22 cellular contexts compared by ENCODE assay signal in the genomic region with DNA sequence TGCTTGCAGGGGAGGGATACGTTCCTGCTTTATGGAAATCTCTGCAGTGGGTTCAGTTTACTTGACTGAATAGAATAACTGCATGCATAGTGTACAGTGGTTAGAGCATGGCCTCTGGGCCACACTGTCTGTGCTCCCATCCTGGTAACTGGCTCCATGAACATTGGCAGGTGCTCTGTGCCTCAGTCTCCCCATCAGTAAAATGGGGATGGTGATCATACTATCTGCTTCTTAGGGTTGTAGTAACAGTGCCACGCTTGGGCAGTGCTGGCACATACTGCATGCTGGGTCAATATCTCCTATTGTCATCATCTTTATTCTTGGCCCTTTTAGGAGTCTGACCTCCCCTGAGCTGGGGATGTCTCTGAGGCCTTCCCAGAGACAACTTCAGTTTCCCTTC.
DNase-seq lines count a peak whose midpoint lies in the region; ATAC-seq, FAIRE-seq and TF ChIP-seq lines count a peak whose summit lies in the region.
"Had no signal": no experiment of that assay in that cellular context is flagged by ENCODE, and none has a peak within 500 bp of the region (broad histone marks: within the 10 kb centered on the region; RNA-seq: fewer than 3 reads in every experiment).

No MANE protein-coding gene starts in this region.

- H2BK20ac ChIP-seq in IMR-90 (ENCODE audit: low read depth, low read length), result no peak overlapping the region

- H3K79me2 ChIP-seq in HepG2 (ENCODE audit: insufficient read depth, low read length), result no peaks in the 10 kb centered on the region

- no peak for TF ChIP-seq CTCF in IMR-90 (conservative IDR thresholded peaks at IDR 0.05; ENCODE audit: low read depth, low read length)
- TF ChIP-seq CTCF in bronchial epithelial cell (IDR thresholded peaks at IDR 0.05; ENCODE audit: insufficient read depth, low read length, severe bottlenecking), result no peak
- no peak for TF ChIP-seq CTCF in HepG2 (CRISPR knock-in tag; IDR thresholded peaks at IDR 0.05)

- H3K14ac ChIP-seq in IMR-90 (replicated peaks; ENCODE audit: low read depth, low read length), result peak overlapping the region; percentile 40; the same call in 1 of the 2 replicates

- no peak overlapping the region for H3K56ac ChIP-seq in IMR-90 (ENCODE audit: extremely low read depth, insufficient read depth, low read length)

- H3K9me3 ChIP-seq in IMR-90 (ENCODE audit: control insufficient read depth, insufficient read depth, low read length) (no peaks in the 10 kb centered on the region), HepG2 (ENCODE audit: low read length) (no peaks in the 10 kb centered on the region)
- H3K9me3 ChIP-seq: BLaER1, HAP-1 had no signal

- no peak overlapping the region for H2AK5ac ChIP-seq in IMR-90 (ENCODE audit: low read depth, low read length)

- H3K4me2 ChIP-seq in IMR-90 (ENCODE audit: low read depth, low read length), result no peak overlapping the region
- no peak overlapping the region for H3K4me2 ChIP-seq in HepG2 (ENCODE audit: low read depth, low read length)
- H3K4me2 ChIP-seq: BLaER1, GM23338, KMS-11 had no signal

- peaks cover 51% of the 10 kb centered on the region for H4K20me1 ChIP-seq in IMR-90 (ENCODE audit: insufficient read depth, low read length)
- 0 out of 2 replicates have a peak, but pooled peaks cover 2% of the 10 kb centered on the region for H4K20me1 ChIP-seq in HepG2 (ENCODE audit: insufficient read depth, low read length)

- no peak for TF ChIP-seq EP300 in HepG2 (IDR thresholded peaks at IDR 0.05; ENCODE audit: low read depth in 2 of 2, low read length in 2 of 2)
- no peak for TF ChIP-seq EP300 in HepG2 (CRISPR knock-in tag; IDR thresholded peaks at IDR 0.05; ENCODE audit: borderline replicate concordance)

- no peaks in the 10 kb centered on the region for H3K36me3 ChIP-seq in IMR-90 (ENCODE audit: control insufficient read depth, insufficient read depth, low read length)
- no peaks in the 10 kb centered on the region for H3K36me3 ChIP-seq in bronchial epithelial cell (ENCODE audit: control insufficient read depth, insufficient read depth, low read length)
- 0 out of 5 replicates have a peak, but pooled peaks cover 2 to 3% of the 10 kb centered on the region in 2 experiments for H3K36me3 ChIP-seq in HepG2 (replicated peaks in 1 of 2; ENCODE audit: control insufficient read depth in 1 of 2, insufficient read depth in 2 of 2, low read length in 2 of 2)
- H3K36me3 ChIP-seq: BLaER1, HAP-1 had no signal

- FAIRE-seq in bronchial epithelial cell (lab: Jason Lieb, UNC) (peak; percentile 92), HepG2 (lab: Jason Lieb, UNC) (no peak)
- FAIRE-seq: GM12878 had no signal

- intact Hi-C loops in IMR-90 (cut with micrococcal nuclease), result no loop called here
- intact Hi-C loops in HepG2 (cut with micrococcal nuclease; ENCODE audit: unreplicated experiment), result no loop called here

- H3K4me3 ChIP-seq in IMR-90 (ENCODE audit: insufficient read depth, low read depth, low read length), result no peak overlapping the region
- H3K4me3 ChIP-seq in bronchial epithelial cell (ENCODE audit: low read depth, low read length), result no peak overlapping the region
- H3K4me3 ChIP-seq in HepG2 (replicated peaks in 1 of 3; ENCODE audit: insufficient read depth in 1 of 3, low read depth in 2 of 3, low read length in 3 of 3), result no peak overlapping the region
- H3K4me3 ChIP-seq: BLaER1, GM12878, GM23338, HAP-1 had no signal

- no peaks in the 10 kb centered on the region for H3K27me3 ChIP-seq in IMR-90 (ENCODE audit: control insufficient read depth, insufficient read depth, low read length)
- no peaks in the 10 kb centered on the region for H3K27me3 ChIP-seq in bronchial epithelial cell (ENCODE audit: control insufficient read depth, insufficient read depth, low read length)
- H3K27me3 ChIP-seq in HepG2 (ENCODE audit: control insufficient read depth in 1 of 2, insufficient read depth in 2 of 2, low read length in 2 of 2), result no peaks in the 10 kb centered on the region
- H3K27me3 ChIP-seq: BLaER1 had no signal

- peaks cover 3% of the 10 kb centered on the region for H3K9me3 Mint-ChIP-seq in stimulated activated memory B cell treated with anti-CD40 and anti-IgM and Interleukin-4, amounts not matched to agents 10 μg/mL and 1 μg/mL and 100 μg/mL, for 72 hours
- H3K9me3 Mint-ChIP-seq: CD4-positive, alpha-beta T cell had no signal

- no peak overlapping the region for H2AK9ac ChIP-seq in IMR-90 (replicated peaks; ENCODE audit: low read depth, low read length, poor library complexity)

- in situ Hi-C loops in IMR-90 (cut with MboI; ENCODE audit: low sequenced_read_pairs) (no loop called here), HepG2 (cut with HindIII; ENCODE audit: extremely low pct_ligation_motif_present, low pct_unique_long_range_greater_than_20kb) (no loop called here)

- peaks cover 23% of the 10 kb centered on the region for H3K4me1 ChIP-seq in IMR-90 (ENCODE audit: control insufficient read depth, insufficient read depth, low read length)
- peaks cover 2% of the 10 kb centered on the region; the same call in 1 of the 2 replicates for H3K4me1 ChIP-seq in HepG2 (ENCODE audit: insufficient read depth, low read length)
- H3K4me1 ChIP-seq: BLaER1, HAP-1 had no signal

- no peaks in the 10 kb centered on the region for H3K4me1 Mint-ChIP-seq in stimulated activated memory B cell treated with anti-CD40 and anti-IgM and Interleukin-4, amounts not matched to agents 10 μg/mL and 1 μg/mL and 100 μg/mL, for 72 hours

- H3K23ac ChIP-seq in IMR-90 (ENCODE audit: low read depth, low read length), result peak overlapping the region; percentile 44; the same call in 1 of the 2 replicates

- no peak overlapping the region for H2BK15ac ChIP-seq in IMR-90 (ENCODE audit: low read depth, low read length)

- H3K27ac Mint-ChIP-seq in stimulated activated memory B cell treated with anti-CD40 and anti-IgM and Interleukin-4, amounts not matched to agents 10 μg/mL and 1 μg/mL and 100 μg/mL, for 72 hours, result no peak overlapping the region
- H3K27ac Mint-ChIP-seq: CD4-positive, alpha-beta T cell; GM23338 had no signal

- H3K36me3 Mint-ChIP-seq in stimulated activated memory B cell treated with anti-CD40 and anti-IgM and Interleukin-4, amounts not matched to agents 10 μg/mL and 1 μg/mL and 100 μg/mL, for 72 hours, result no peaks in the 10 kb centered on the region

- H3K18ac ChIP-seq in IMR-90 (ENCODE audit: low read depth, low read length), result no peak overlapping the region

- H3K4ac ChIP-seq in IMR-90 (ENCODE audit: low read depth, low read length), result no peak overlapping the region

- H3K9ac ChIP-seq in IMR-90 (ENCODE audit: low read depth, low read length) (no peak overlapping the region), HepG2 (ENCODE audit: insufficient read depth, low read depth, low read length) (no peak overlapping the region)
- H3K9ac ChIP-seq: BLaER1, KMS-11 had no signal

- no peak overlapping the region for H4K5ac ChIP-seq in IMR-90 (ENCODE audit: low read depth, low read length)

- dilution Hi-C loops in IMR-90 (cut with HindIII; ENCODE audit: low sequenced_read_pairs, unreplicated experiment), result no loop called here

- H2BK5ac ChIP-seq in IMR-90 (ENCODE audit: low read depth, low read length, poor library complexity, severe bottlenecking), result no peak overlapping the region

- no peak overlapping the region for H4K91ac ChIP-seq in IMR-90 (ENCODE audit: insufficient read depth, low read depth, low read length)

- BruUV-seq in IMR-90 (replicated peaks; lab: Mats Ljungman, UMichigan), result no TSS peak
- no TSS peak for BruUV-seq in HepG2 (replicated peaks; lab: Mats Ljungman, UMichigan)

- no peak overlapping the region for H2AFZ ChIP-seq in IMR-90 (replicated peaks; ENCODE audit: low read length, poor library complexity)
- H2AFZ ChIP-seq in HepG2 (ENCODE audit: low read length), result no peak overlapping the region
- H2AFZ ChIP-seq: GM23338 had no signal

- no peak for TF ChIP-seq POLR2A in IMR-90 (IDR thresholded peaks at IDR 0.05; ENCODE audit: low read depth, low read length)
- no peak for TF ChIP-seq POLR2A in HepG2 (IDR thresholded peaks at IDR 0.05; ENCODE audit: insufficient read depth in 1 of 2, low read depth in 2 of 2, low read length in 2 of 2)

- H3K27me3 Mint-ChIP-seq in stimulated activated memory B cell treated with anti-CD40 and anti-IgM and Interleukin-4, amounts not matched to agents 10 μg/mL and 1 μg/mL and 100 μg/mL, for 72 hours, result no peaks in the 10 kb centered on the region
- H3K27me3 Mint-ChIP-seq: CD4-positive, alpha-beta T cell had no signal

- no peak overlapping the region for H2BK120ac ChIP-seq in IMR-90 (ENCODE audit: low read depth, low read length)

- H3K27ac ChIP-seq in IMR-90 (ENCODE audit: insufficient read depth, low read length), result no peak overlapping the region
- no peak overlapping the region for H3K27ac ChIP-seq in HepG2 (ENCODE audit: extremely low read length, insufficient read depth, low read length)
- H3K27ac ChIP-seq: BLaER1, HL-60, KMS-11 had no signal

- CTCF ChIA-PET in IMR-90 (lab: Yijun Ruan, JAX), result interaction anchor here (0.9 kb wide), 1 partner anchor 49 kb away, joined by 3 read pairs; no protein-coding TSS in a partner anchor
- CTCF ChIA-PET in HepG2 (lab: Yijun Ruan, JAX; ENCODE audit: low intra/inter-chr PET ratio, low total read pairs), result no interaction called here

- peaks cover 41% of the 10 kb centered on the region for H3K9me1 ChIP-seq in IMR-90 (ENCODE audit: insufficient read depth, low read length)

- TF ChIP-seq RAD21 in IMR-90 (IDR thresholded peaks at IDR 0.05; ENCODE audit: low read length) (no peak), HepG2 (CRISPR knock-in tag; IDR thresholded peaks at IDR 0.05) (no peak)

- DNase-seq in IMR-90 (no peak), bronchial epithelial cell (ENCODE audit: low read depth) (no peak), HepG2 (ENCODE audit: low spot score) (no peak), activated gamma-delta T cell treated with Interleukin-2 at 50 U/mL for 16 hours (no peak), SW480 (ENCODE audit: low spot score) (no peak), T-helper 9 cell (no peak)
- DNase-seq: COR-L47, DMS79, NCI-H1105, NCI-H2029 treated with DMSO at 0.1 percent for 48 hours, NCI-H524 treated with DMSO at 0.1 percent for 48 hours, NCI-H82, SIG-M5 had no signal

- ATAC-seq in IMR-90 (ENCODE audit: low read depth) (peak; percentile 21), HepG2 (no peak)
- ATAC-seq in stimulated activated memory B cell treated with anti-CD40 and anti-IgM and Interleukin-4, amounts not matched to agents 10 μg/mL and 1 μg/mL and 100 μg/mL, for 72 hours, result peak; percentile 24
- ATAC-seq: GM23338, Panc1 had no signal

- no peak overlapping the region for H4K8ac ChIP-seq in IMR-90 (ENCODE audit: low read depth in 2 of 2, low read length in 2 of 2)

- H3K79me1 ChIP-seq in IMR-90 (ENCODE audit: low read depth in 1 of 2, low read length in 2 of 2), result peaks cover 35 to 62% of the 10 kb centered on the region in 2 experiments

- no CpG with 5 or more reads among the region's 2 CpGs for WGBS in IMR-90 (ENCODE audit: extremely low coverage in 2 of 2, insufficient read length in 1 of 2), 2 experiments
- whole genome bisulfite sequencing in HepG2 (ENCODE audit: low lambda C conversion rate), result 88% methylated on average over 2 of the region's 2 CpGs

- POLR2A ChIA-PET in IMR-90 (lab: Charles Lee; ENCODE audit: unreplicated experiment), result no interaction called here
- POLR2A ChIA-PET in HepG2 (lab: Yijun Ruan, JAX), result no interaction called here

- H3K4me3 Mint-ChIP-seq in stimulated activated memory B cell treated with anti-CD40 and anti-IgM and Interleukin-4, amounts not matched to agents 10 μg/mL and 1 μg/mL and 100 μg/mL, for 72 hours, result no peak overlapping the region
- H3K4me3 Mint-ChIP-seq: CD4-positive, alpha-beta T cell; GM23338 had no signal

TF ChIP-seq in HepG2, 621 proteins besides CTCF, POLR2A, EP300 and RAD21 (continues in another document):
- TF ChIP-seq PAWR (CRISPR knock-in tag; IDR thresholded peaks at IDR 0.05; ENCODE audit: borderline replicate concordance), result no peak
